25 cellular contexts compared by ENCODE assay signal in the genomic region with DNA sequence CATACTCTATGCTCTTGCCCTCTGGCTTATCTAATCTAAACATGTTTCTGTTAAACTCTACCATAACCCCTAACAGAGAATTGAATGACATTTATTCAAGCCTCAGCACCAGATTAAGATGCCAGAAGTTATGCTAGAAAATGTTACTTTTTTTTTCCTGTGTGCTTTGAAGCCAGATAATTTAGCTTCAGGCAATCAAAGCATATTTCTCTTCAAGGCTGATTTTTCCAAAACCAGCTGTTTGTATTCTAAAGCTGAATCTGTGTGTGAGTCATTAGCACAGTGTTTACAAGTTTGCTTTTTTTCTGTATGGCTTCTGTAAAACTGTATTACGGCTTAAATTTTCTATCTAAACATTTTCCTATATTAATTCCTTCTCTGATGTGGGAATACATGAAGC.
"Had no signal": no experiment of that assay in that cellular context is flagged by ENCODE, and none has a peak within 500 bp of the region (broad histone marks: within the 10 kb centered on the region; RNA-seq: fewer than 3 reads in every experiment).

No MANE protein-coding gene starts in this region.

- H3K9me3 ChIP-seq: neutrophil, ovary, prostate gland, thoracic aorta had no signal

- H3K27ac ChIP-seq: coronary artery, left lung, neutrophil, ovary, prostate gland, spleen, thoracic aorta had no signal

- H3K36me3 ChIP-seq: left lung, neutrophil, ovary, prostate gland, spleen, thoracic aorta had no signal

- ATAC-seq: activated CD4-positive, alpha-beta T cell treated with anti-CD3 and anti-CD28 coated beads for 36 hours; activated T-cell treated with anti-CD3 and anti-CD28 coated beads, Interleukin-2, amount 50 U/mL, for 72 hours; left lung had no signal

- H3K4me3 ChIP-seq: coronary artery, left lung, lung, ovary, prostate gland, spleen, thoracic aorta had no signal

- FAIRE-seq: frontal cortex, TTC549 had no signal

- H3K4me1 ChIP-seq: left lung, prostate gland, spleen had no signal

- DNase-seq: activated B cell treated with CpG ODN at 0.5 μM for 24 hours; activated CD4-positive, alpha-beta memory T cell treated with anti-CD3 and anti-CD28 coated beads for 36 hours; activated CD4-positive, alpha-beta T cell treated with anti-CD3 and anti-CD28 coated beads for 36 hours; activated effector memory CD4-positive, alpha-beta T cell treated with anti-CD3 and anti-CD28 coated beads, Interleukin-2, amount 50 U/mL, for 16 hours; activated naive CD4-positive, alpha-beta T cell treated with anti-CD3 and anti-CD28 coated beads, Interleukin-2, amount 10 ng/mL, durations not matched to agents 7 days and 5 days; activated T-cell treated with anti-CD3 and anti-CD28 coated beads, Interleukin-2, amount 50 U/mL, for 72 hours; cerebellar nuclear complex; endodermal cell; glutamatergic neuron; hippocampal formation; kidney glomerular epithelial cell; left lung; midbrain; ovary; spleen; stimulated activated CD4-positive, alpha-beta T cell treated with anti-CD3 and anti-CD28 coated beads, Interleukin-4, amount 100 ng/mL, for 1 hour; stimulated activated naive CD4-positive, alpha-beta T cell; T-helper 2 cell had no signal

- H3K27me3 ChIP-seq: left lung, neutrophil, spleen had no signal
